In the genomic region with DNA sequence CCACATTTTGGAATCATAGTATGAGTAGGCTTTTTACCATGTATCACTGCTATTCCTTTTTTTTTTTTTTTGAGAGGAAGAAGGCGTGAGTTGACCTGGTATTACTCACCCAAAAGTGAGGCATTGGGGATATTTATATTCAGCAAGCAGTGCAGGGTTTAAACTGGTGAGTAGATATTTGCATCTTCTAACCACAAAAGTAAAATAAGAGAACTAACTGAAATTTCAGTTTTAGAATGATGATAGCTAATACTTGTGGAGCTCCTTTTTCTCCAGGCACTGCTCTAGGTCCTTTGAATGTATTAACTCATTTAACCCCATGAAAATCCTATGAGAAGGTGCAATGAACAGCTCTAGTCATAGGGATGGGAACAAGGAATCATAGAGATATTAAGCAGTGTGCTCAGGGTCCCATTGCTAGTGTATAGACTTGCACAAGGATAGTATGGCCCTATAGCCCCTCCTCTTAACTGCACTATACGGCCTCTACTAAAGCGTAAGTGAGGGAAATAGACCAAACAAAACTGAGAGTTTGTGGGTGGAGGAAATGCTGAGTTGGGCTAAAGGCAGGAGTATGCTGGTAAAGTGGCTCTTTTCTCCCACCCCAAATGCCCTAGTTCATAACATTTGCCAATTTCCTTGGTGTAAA, we compare ENCODE assay signal across 9 cellular contexts.
DNase-seq lines count a peak whose midpoint lies in the region; ATAC-seq, FAIRE-seq and TF ChIP-seq lines count a peak whose summit lies in the region.
"Had no signal": no experiment of that assay in that cellular context is flagged by ENCODE, and none has a peak within 500 bp of the region (broad histone marks: within the 10 kb centered on the region; RNA-seq: fewer than 3 reads in every experiment).

No MANE protein-coding gene starts in this region.

- H4K20me1 ChIP-seq in MM.1S (ENCODE audit: insufficient read depth, low read length) = no peaks in the 10 kb centered on the region

- 73 to 88% (median 84%) methylated on average over 3 of the region's 3 CpGs for WGBS in stomach, 5 donors

- H3K4me2 ChIP-seq in MM.1S (ENCODE audit: low read depth, low read length) = peak overlapping the region; percentile 83

- intact Hi-C loops in stomach (cut with DNase I; ENCODE audit: low total_unique reads) = no loop called here

- H3K9me3 ChIP-seq in MM.1S (replicated peaks; ENCODE audit: insufficient read depth, low read length) (no peaks in the 10 kb centered on the region), stomach (no peaks in the 10 kb centered on the region)
- H3K9me3 ChIP-seq: neutrophil had no signal

- TF ChIP-seq CTCF in MM.1S (IDR thresholded peaks at IDR 0.05; ENCODE audit: low read length) (no peak), stomach (IDR thresholded peaks at IDR 0.05) (no peak)

- no peak for FAIRE-seq in HTR-8/SVneo (lab: Jason Lieb, UNC)

- H3K4me3 ChIP-seq in MM.1S (ENCODE audit: low read length) (peak overlapping the region; percentile 34; the same call in 1 of the 2 replicates), stomach (no peak overlapping the region)

- peaks cover 33% of the 10 kb centered on the region for H3F3A ChIP-seq in MM.1S (ENCODE audit: insufficient read depth, low read length)

- no peak for TF ChIP-seq EP300 in stomach (IDR thresholded peaks at IDR 0.05)

- H3K36me3 ChIP-seq in MM.1S (replicated peaks; ENCODE audit: insufficient read depth, low read length) (no peaks in the 10 kb centered on the region), stomach (no peaks in the 10 kb centered on the region)
- H3K36me3 ChIP-seq: neutrophil had no signal

- peak; percentile 74 for ATAC-seq in GM18517 (IDR thresholded peaks at IDR 0.05; ENCODE audit: unreplicated experiment)

- H3K27ac ChIP-seq in MM.1S (ENCODE audit: low read length) = peak overlapping the region; percentile 82
- H3K27ac ChIP-seq in stomach = no peak overlapping the region
- H3K27ac ChIP-seq: neutrophil had no signal

- no peak overlapping the region for H2AFZ ChIP-seq in MM.1S (ENCODE audit: low read length)

- no peak for TF ChIP-seq POLR2A in stomach (IDR thresholded peaks at IDR 0.05)

- no peak overlapping the region for H3K9ac ChIP-seq in MM.1S (ENCODE audit: low read length)

- H3K27me3 ChIP-seq in MM.1S (replicated peaks; ENCODE audit: insufficient read depth, low read length) (no peaks in the 10 kb centered on the region), stomach (no peaks in the 10 kb centered on the region)
- H3K27me3 ChIP-seq: neutrophil had no signal

- no peaks in the 10 kb centered on the region for H3K79me2 ChIP-seq in MM.1S (ENCODE audit: low read length)

- H3K9me2 ChIP-seq in MM.1S (replicated peaks; ENCODE audit: insufficient read depth, low read length) = no peaks in the 10 kb centered on the region

- DNase-seq in H4 (ENCODE audit: low spot score) (peak; percentile 20), MM.1S (peak; percentile 67), dedifferentiated amniotic fluid mesenchymal stem cell (ENCODE audit: extremely low spot score) (peak; percentile 26), HK-2 (ENCODE audit: unreplicated experiment) (no peak), epidermal melanocyte (ENCODE audit: insufficient read length, low spot score) (no peak), stomach (no peak), HTR-8/SVneo (ENCODE audit: insufficient read length, low spot score) (no peak)

- H3K4me1 ChIP-seq in MM.1S (ENCODE audit: low read length) (peaks cover 51% of the 10 kb centered on the region), stomach (peaks cover 0 to 22% (median 0%) of the 10 kb centered on the region in 4 donors)

Comparison
In these comparisons a context has a peak if more than half of its experiments do, and no peak if none do; other contexts are left out.
1. DNase-seq: peak in H4 (single experiment), MM.1S (single experiment) and dedifferentiated amniotic fluid mesenchymal stem cell (single experiment); none in HK-2 (single experiment), epidermal melanocyte (single experiment), stomach (single experiment) and HTR-8/SVneo (single experiment).